ENCODE assay signal across 10 cellular contexts in genomic region chr5:132656774-132657355, GRCh38. TPM values are rescaled to one million over a fixed set of nuclear protein-coding genes. Genes with fewer than 3 reads are reported as not detected.
DNase-seq lines count a peak whose midpoint lies in the region; ATAC-seq and TF ChIP-seq lines count a peak whose summit lies in the region.
"Had no signal": no experiment of that assay in that cellular context is flagged by ENCODE, and none has a peak within 500 bp of the region (broad histone marks: within the 10 kb centered on the region; RNA-seq: fewer than 3 reads in every experiment).

No MANE protein-coding gene starts in this region.

- H3K9me3 Mint-ChIP-seq in activated T-cell treated with anti-CD3 and anti-CD28 coated beads, Interleukin-2, amount 50 U/mL, for 4 hours, result peaks cover 3% of the 10 kb centered on the region
- H3K9me3 Mint-ChIP-seq in naive B cell, result peaks cover 0 to 4% (median 0%) of the 10 kb centered on the region in 7 donors

- H3K4me3 Mint-ChIP-seq in activated T-cell treated with anti-CD3 and anti-CD28 coated beads, Interleukin-2, amount 50 U/mL, for 4 hours, result peak overlapping the region; percentile 59
- peak overlapping the region in 7 of 8 donors; percentile 21 to 79 (median 64) for H3K4me3 Mint-ChIP-seq in naive B cell
- H3K4me3 Mint-ChIP-seq: brain had no signal

- peaks cover 3 to 14% of the 10 kb centered on the region in 2 donors for H3K4me1 ChIP-seq in thoracic aorta (ENCODE audit: control insufficient read depth in 1 of 2, low read depth in 2 of 2)

- no peaks in the 10 kb centered on the region for H3K27me3 ChIP-seq in thoracic aorta (replicated peaks; ENCODE audit: insufficient read depth)

- peak in 1 of 2 donors; percentile 21 for ATAC-seq in activated T-cell treated with anti-CD3 and anti-CD28 coated beads, Interleukin-2, amount 50 U/mL, for 4 hours
- ATAC-seq in naive B cell (ENCODE audit: low read depth in 2 of 2) (peak in 1 of 2 donors; percentile 23), thoracic aorta (ENCODE audit: insufficient number of reproducible peaks, low FRiP score, low read depth) (no peak)

- H3K4me3 ChIP-seq in thoracic aorta, result peak overlapping the region; percentile 68

- H3K4me1 Mint-ChIP-seq in activated T-cell treated with anti-CD3 and anti-CD28 coated beads, Interleukin-2, amount 50 U/mL, for 4 hours (ENCODE audit: low read depth), result peaks cover 15% of the 10 kb centered on the region
- H3K4me1 Mint-ChIP-seq in naive B cell, result peaks cover 9 to 26% (median 15%) of the 10 kb centered on the region in 3 donors
- H3K4me1 Mint-ChIP-seq: brain had no signal

- no peak for DNase-seq in activated T-cell treated with anti-CD3 and anti-CD28 coated beads, Interleukin-2, amount 50 U/mL, for 4 hours
- no peak for DNase-seq in activated T-cell treated with anti-CD3 and anti-CD28 coated beads, Interleukin-2, amount 50 U/mL, for 1 hour
- no peak for DNase-seq in naive B cell
- no peak for DNase-seq in thoracic aorta (ENCODE audit: low spot score)
- DNase-seq in activated CD4-positive, alpha-beta T cell treated with anti-CD3 and anti-CD28 coated beads, Interleukin-2, amount 50 U/mL, for 4 hours, result no peak
- DNase-seq in NCI-H1092 (lab: John Stamatoyannopoulos, UW), result no peak
- no peak for DNase-seq in SK-N-DZ (ENCODE audit: low spot score)

- peak overlapping the region in 1 of 6 donors; percentile 10 for H3K27ac Mint-ChIP-seq in naive B cell
- H3K27ac Mint-ChIP-seq: brain had no signal

- H3K36me3 ChIP-seq in thoracic aorta, result no peaks in the 10 kb centered on the region

- H3K9me3 ChIP-seq in thoracic aorta, result no peaks in the 10 kb centered on the region

- peaks cover 35% of the 10 kb centered on the region for H3K27me3 Mint-ChIP-seq in activated T-cell treated with anti-CD3 and anti-CD28 coated beads, Interleukin-2, amount 50 U/mL, for 4 hours (ENCODE audit: low read depth)
- peaks cover 31 to 48% (median 43%) of the 10 kb centered on the region in 3 donors for H3K27me3 Mint-ChIP-seq in naive B cell

- no peak for TF ChIP-seq CTCF in thoracic aorta (IDR thresholded peaks at IDR 0.05)

- H3K27ac ChIP-seq in angular gyrus (ENCODE audit: low read depth, low read length), result peak overlapping the region; percentile 30
- no peak overlapping the region for H3K27ac ChIP-seq in thoracic aorta

- H3K36me3 Mint-ChIP-seq in activated T-cell treated with anti-CD3 and anti-CD28 coated beads, Interleukin-2, amount 50 U/mL, for 4 hours (ENCODE audit: insufficient read depth), result no peaks in the 10 kb centered on the region
- no peaks in the 10 kb centered on the region for H3K36me3 Mint-ChIP-seq in naive B cell
- H3K36me3 Mint-ChIP-seq: brain had no signal

RNA-seq across cellular contexts. Expression of gene IL13, which starts 1.1 kb away (rescaled TPM):
- total RNA-seq in activated T-cell treated with anti-CD3 and anti-CD28 coated beads, Interleukin-2, amount 50 U/mL, for 4 hours, result 10 to 100 TPM; 12.5 to 56.8 (median 26.9) TPM
- polyA plus RNA-seq in naive B cell (ENCODE audit: low read depth in 6 of 6), result not detected
- total RNA-seq in thoracic aorta, result 1 to 10 TPM in 1 of 2 donors, not detected in 1; 2.8 TPM
- polyA plus RNA-seq in SK-N-DZ (2014; cell fraction: cytosol; rRNA removed), result not detected in 2 replicates
- polyA plus RNA-seq in SK-N-DZ (2014; cell fraction: nucleus; rRNA removed), result not detected in 2 replicates
- total RNA-seq: glomerular endothelial cell had no signal

RNA-seq across cellular contexts. Expression of gene IL4, which starts 16.9 kb away (rescaled TPM):
- 10 to 100 TPM; 17.9 to 45.9 (median 18.5) TPM for total RNA-seq in activated T-cell treated with anti-CD3 and anti-CD28 coated beads, Interleukin-2, amount 50 U/mL, for 4 hours
- polyA plus RNA-seq in naive B cell (ENCODE audit: low read depth in 6 of 6), result not detected
- total RNA-seq in thoracic aorta, result not detected
- not detected in 2 replicates for polyA plus RNA-seq in SK-N-DZ (2014; cell fraction: cytosol; rRNA removed)
- polyA plus RNA-seq in SK-N-DZ (2014; cell fraction: nucleus; rRNA removed), result not detected in 2 replicates
- total RNA-seq: glomerular endothelial cell had no signal

Comparison
In these comparisons a context has a peak if more than half of its experiments do, and no peak if none do; other contexts are left out.
1. RNA of gene IL4, which starts 16.9 kb away (total RNA-seq): 17.9 to 45.9 TPM in activated T-cell treated with anti-CD3 and anti-CD28 coated beads, Interleukin-2, amount 50 U/mL, for 4 hours; not detected in thoracic aorta; every median in the first group is over 10 times any median in the second.